ENCODE assay signal across 1 cellular context in genomic region chr2:98572676-98573075, GRCh38.
TF ChIP-seq lines count a peak whose summit lies in the region.

No MANE protein-coding gene starts in this region.

TF ChIP-seq in HepG2, 621 proteins besides CTCF, POLR2A, EP300 and RAD21:
- TF ChIP-seq TGIF2 (CRISPR knock-in tag; IDR thresholded peaks at IDR 0.05) (no peak), ZBTB8A (CRISPR knock-in tag; IDR thresholded peaks at IDR 0.05; ENCODE audit: borderline replicate concordance, low read depth) (no peak), ZFP91 (CRISPR knock-in tag; IDR thresholded peaks at IDR 0.05; ENCODE audit: borderline replicate concordance) (no peak), RARG (CRISPR knock-in tag; IDR thresholded peaks at IDR 0.05; ENCODE audit: low read depth) (no peak), PBX3 (CRISPR knock-in tag; IDR thresholded peaks at IDR 0.05; ENCODE audit: borderline replicate concordance) (no peak), JUND (CRISPR knock-in tag; IDR thresholded peaks at IDR 0.05) (no peak), ZNF883 (CRISPR knock-in tag; IDR thresholded peaks at IDR 0.05; ENCODE audit: not compliant biosample characterization) (no peak), ZNF224 (CRISPR knock-in tag; IDR thresholded peaks at IDR 0.05) (no peak), SOX6 (IDR thresholded peaks at IDR 0.05) (no peak), SOX6 (CRISPR knock-in tag; IDR thresholded peaks at IDR 0.05) (no peak), PRDM10 (CRISPR knock-in tag; IDR thresholded peaks at IDR 0.05; ENCODE audit: low read depth) (no peak), GFI1 (CRISPR knock-in tag; IDR thresholded peaks at IDR 0.05; ENCODE audit: borderline replicate concordance) (no peak), TRIM22 (IDR thresholded peaks at IDR 0.05) (no peak), ZNF17 (CRISPR knock-in tag; IDR thresholded peaks at IDR 0.05) (no peak), SOX5 (CRISPR knock-in tag; IDR thresholded peaks at IDR 0.05; ENCODE audit: borderline replicate concordance) (no peak), HNF4A (CRISPR knock-in tag; IDR thresholded peaks at IDR 0.05) (no peak)
